Comparison of ENCODE assay signal across 1 cellular context in genomic region chr12:92899388-92900001, GRCh38.
TF ChIP-seq lines count a peak whose summit lies in the region.

No MANE protein-coding gene starts in this region.

TF ChIP-seq in WTC11, 78 proteins besides CTCF, POLR2A, EP300 and RAD21 (continued from another document):
- no peak for TF ChIP-seq PRDM15 (CRISPR knock-in tag; IDR thresholded peaks at IDR 0.05)
TF ChIP-seq in WTC11: peak in this region for 0.
